ENCODE assay signal across 32 cellular contexts in genomic region chr1:180254496-180254819, GRCh38. TPM values are rescaled to one million over a fixed set of nuclear protein-coding genes. Genes with fewer than 3 reads are reported as not detected.
"Had no signal": no experiment of that assay in that cellular context is flagged by ENCODE, and none has a peak within 500 bp of the region (broad histone marks: within the 10 kb centered on the region; RNA-seq: fewer than 3 reads in every experiment).

No MANE protein-coding gene starts in this region.

- H3K4me3 Mint-ChIP-seq: activated CD4-positive, alpha-beta T cell treated with anti-CD3 and anti-CD28 coated beads, Interleukin-2, amount 10 ng/mL, durations not matched to agents 24 days and 14 days; activated CD8-positive, alpha-beta T cell treated with anti-CD3 and anti-CD28 coated beads for 36 hours; activated naive CD4-positive, alpha-beta T cell treated with anti-CD3 and anti-CD28 coated beads, Interleukin-2, amount 50 U/mL, for 24 hours; activated naive CD8-positive, alpha-beta T cell treated with anti-CD3 and anti-CD28 coated beads, Interleukin-2, amount 10 ng/mL, durations not matched to agents 7 days and 5 days; activated T-cell treated with anti-CD3 and anti-CD28 coated beads, Interleukin-2, amount 50 U/mL, for 24 hours had no signal

- H3K36me3 Mint-ChIP-seq: activated naive CD8-positive, alpha-beta T cell treated with anti-CD3 and anti-CD28 coated beads, Interleukin-2, amount 10 ng/mL, durations not matched to agents 7 days and 5 days had no signal

- H3K27ac ChIP-seq: ascending aorta, breast epithelium, Peyer's patch, VCaP had no signal

- H3K27me3 Mint-ChIP-seq: activated CD4-positive, alpha-beta T cell treated with anti-CD3 and anti-CD28 coated beads, Interleukin-2, amount 10 ng/mL, durations not matched to agents 24 days and 14 days had no signal

- H3K4me1 Mint-ChIP-seq: activated naive CD4-positive, alpha-beta T cell treated with anti-CD3 and anti-CD28 coated beads, Interleukin-2, amount 50 U/mL, for 24 hours had no signal

- H3K9me3 ChIP-seq: ascending aorta, breast epithelium, Peyer's patch had no signal

- H3K36me3 ChIP-seq: ascending aorta, breast epithelium, Peyer's patch had no signal

- H3K4me1 ChIP-seq: ascending aorta, breast epithelium, Peyer's patch had no signal

- DNase-seq: activated CD4-positive, alpha-beta T cell treated with anti-CD3 and anti-CD28 coated beads for 1 hour; activated CD4-positive, alpha-beta T cell treated with anti-CD3 and anti-CD28 coated beads, Interleukin-2, amount 10 ng/mL, durations not matched to agents 24 days and 14 days; activated CD4-positive, alpha-beta T cell treated with anti-CD3 and anti-CD28 coated beads, Interleukin-2, amount 50 U/mL, for 4 hours; activated CD4-positive, CD25-positive, alpha-beta regulatory T cell; activated CD8-positive, alpha-beta T cell treated with anti-CD3 and anti-CD28 coated beads for 36 hours; activated gamma-delta T cell; activated naive CD4-positive, alpha-beta T cell treated with Interleukin-2 at 50 U/mL for 16 hours; activated naive CD8-positive, alpha-beta T cell treated with anti-CD3 and anti-CD28 coated beads, Interleukin-2, amount 10 ng/mL, durations not matched to agents 7 days and 5 days; activated T-cell treated with anti-CD3 and anti-CD28 coated beads, Interleukin-2, amount 50 U/mL, for 24 hours; amygdala; caudate nucleus; NCI-H1105 treated with DMSO at 0.1 percent for 48 hours; NCI-H1436; NCI-H1694 treated with DMSO at 0.1 percent for 48 hours; NCI-H2029; NCI-H345; NCI-H524 treated with DMSO at 0.1 percent for 48 hours; PC-3; Peyer's patch; RPMI8226; SHP77 treated with DMSO at 0.1 percent for 48 hours; SW 1271; T-helper 1 cell; T-helper 2 cell; T-helper 9 cell had no signal

- H3K27me3 ChIP-seq: Peyer's patch had no signal

- H3K4me3 ChIP-seq: ascending aorta, breast epithelium, K562, Peyer's patch had no signal

- H3K27ac Mint-ChIP-seq: activated CD4-positive, alpha-beta T cell treated with anti-CD3 and anti-CD28 coated beads, Interleukin-2, amount 10 ng/mL, durations not matched to agents 24 days and 14 days; activated CD8-positive, alpha-beta T cell treated with anti-CD3 and anti-CD28 coated beads for 36 hours; activated naive CD4-positive, alpha-beta T cell treated with anti-CD3 and anti-CD28 coated beads, Interleukin-2, amount 50 U/mL, for 24 hours; activated naive CD8-positive, alpha-beta T cell treated with anti-CD3 and anti-CD28 coated beads, Interleukin-2, amount 10 ng/mL, durations not matched to agents 7 days and 5 days; activated T-cell treated with anti-CD3 and anti-CD28 coated beads, Interleukin-2, amount 50 U/mL, for 24 hours; activated T-helper 2 cell treated with anti-CD3 and anti-CD28 coated beads, Interferon-gamma antibody, Interleukin-2, Interleukin-4, amounts not matched to agents 10 μg/mL and 5 μg/mL and 100 μg/mL, durations not matched to agents 14 hours and 24 hours and 36 hours had no signal

- ATAC-seq: activated CD8-positive, alpha-beta T cell treated with anti-CD3 and anti-CD28 coated beads for 36 hours; K562; PC-3 had no signal

- H3K9me3 Mint-ChIP-seq: activated CD4-positive, alpha-beta T cell treated with anti-CD3 and anti-CD28 coated beads, Interleukin-2, amount 10 ng/mL, durations not matched to agents 24 days and 14 days; activated CD8-positive, alpha-beta T cell treated with anti-CD3 and anti-CD28 coated beads for 36 hours; activated naive CD4-positive, alpha-beta T cell treated with anti-CD3 and anti-CD28 coated beads, Interleukin-2, amount 50 U/mL, for 24 hours; activated naive CD8-positive, alpha-beta T cell treated with anti-CD3 and anti-CD28 coated beads, Interleukin-2, amount 10 ng/mL, durations not matched to agents 7 days and 5 days; activated T-cell treated with anti-CD3 and anti-CD28 coated beads, Interleukin-2, amount 50 U/mL, for 24 hours; activated T-helper 2 cell treated with anti-CD3 and anti-CD28 coated beads, Interferon-gamma antibody, Interleukin-2, Interleukin-4, amounts not matched to agents 10 μg/mL and 5 μg/mL and 100 μg/mL, durations not matched to agents 14 hours and 24 hours and 36 hours had no signal

RNA-seq across cellular contexts. Expression of gene LHX4, which starts 24.4 kb away (rescaled TPM):
- total RNA-seq: activated CD4-positive, alpha-beta T cell treated with anti-CD3 and anti-CD28 coated beads, Interleukin-2, amount 10 ng/mL, durations not matched to agents 24 days and 14 days; activated CD8-positive, alpha-beta T cell treated with anti-CD3 and anti-CD28 coated beads for 36 hours; activated naive CD8-positive, alpha-beta T cell treated with anti-CD3 and anti-CD28 coated beads, Interleukin-2, amount 10 ng/mL, durations not matched to agents 7 days and 5 days; activated T-helper 2 cell treated with anti-CD3 and anti-CD28 coated beads, Interferon-gamma antibody, Interleukin-2, Interleukin-4, amounts not matched to agents 10 μg/mL and 5 μg/mL and 100 μg/mL, durations not matched to agents 14 hours and 24 hours and 36 hours; ascending aorta; breast epithelium; MCF 10A had no signal
